Comparison of ENCODE assay signal across 18 cellular contexts in the genomic region with DNA sequence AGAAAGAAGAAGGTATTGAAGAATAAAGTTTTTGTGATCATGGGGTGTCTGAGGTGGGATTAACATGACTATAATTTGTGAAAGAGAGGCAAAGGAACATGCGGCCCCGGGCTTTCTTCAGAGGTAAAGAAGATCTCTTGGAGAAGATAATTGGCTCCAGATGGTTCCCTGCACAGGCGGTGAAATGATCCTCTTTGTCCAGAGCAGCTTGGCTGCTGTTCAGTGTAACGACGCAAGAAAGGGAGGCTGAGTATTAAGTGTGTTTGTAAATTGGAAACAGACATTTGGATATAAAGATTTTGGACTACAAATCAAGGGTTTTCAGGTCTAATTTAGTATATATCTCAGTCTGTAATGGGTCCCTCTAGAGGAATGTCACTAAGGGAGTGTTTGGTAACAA. TPM values are rescaled to one million over a fixed set of nuclear protein-coding genes. Genes with fewer than 3 reads are reported as not detected.
DNase-seq lines count a peak whose midpoint lies in the region; ATAC-seq and TF ChIP-seq lines count a peak whose summit lies in the region.
"Had no signal": no experiment of that assay in that cellular context is flagged by ENCODE, and none has a peak within 500 bp of the region (broad histone marks: within the 10 kb centered on the region; RNA-seq: fewer than 3 reads in every experiment).

No MANE protein-coding gene starts in this region.

- WGBS in suprapubic skin = 53% methylated on average over 5 of the region's 5 CpGs

- TF ChIP-seq EP300 in suprapubic skin (IDR thresholded peaks at IDR 0.05) = no peak

- H3K36me3 ChIP-seq in suprapubic skin = no peaks in the 10 kb centered on the region
- H3K36me3 ChIP-seq: left ventricle myocardium inferior, transverse colon had no signal

- H3K27ac ChIP-seq in suprapubic skin = peak overlapping the region; percentile 72
- H3K27ac ChIP-seq: left ventricle myocardium inferior, parathyroid adenoma, transverse colon had no signal

- peak; percentile 67 for DNase-seq in GM03348 (ENCODE audit: low spot score)
- DNase-seq in NCI-H82 (lab: John Stamatoyannopoulos, UW) = peak; percentile 88
- DNase-seq in fibroblast of the aortic adventitia (ENCODE audit: low read depth) = peak; percentile 52
- DNase-seq in suprapubic skin (ENCODE audit: low spot score in 2 of 2) = peak; percentile 76 to 85
- no peak for DNase-seq in NCI-H2081 (lab: John Stamatoyannopoulos, UW)
- no peak for DNase-seq in NCI-H526 (lab: John Stamatoyannopoulos, UW)
- DNase-seq: activated CD4-positive, alpha-beta T cell treated with anti-CD3 and anti-CD28 coated beads, Interleukin-2, amount 50 U/mL, for 4 hours; CD4-positive, CD25-positive, alpha-beta regulatory T cell; central memory CD4-positive, alpha-beta T cell; effector memory CD8-positive, alpha-beta T cell; KBM-7; left ventricle myocardium inferior; NCI-H1048; small intestine; transverse colon had no signal

- H3K4me3 ChIP-seq in fibroblast of the aortic adventitia (ENCODE audit: low read depth, low read length) = no peak overlapping the region
- H3K4me3 ChIP-seq in suprapubic skin = no peak overlapping the region
- H3K4me3 ChIP-seq: left ventricle myocardium inferior, transverse colon had no signal

- H3K27me3 ChIP-seq in suprapubic skin = no peaks in the 10 kb centered on the region
- H3K27me3 ChIP-seq: transverse colon had no signal

- H3K4me1 ChIP-seq in suprapubic skin = no peaks in the 10 kb centered on the region
- H3K4me1 ChIP-seq: left ventricle myocardium inferior, parathyroid adenoma, transverse colon had no signal

- no peaks in the 10 kb centered on the region for H3K9me3 ChIP-seq in suprapubic skin
- H3K9me3 ChIP-seq: left ventricle myocardium inferior, transverse colon had no signal

- no peak for ATAC-seq in GM18907 (IDR thresholded peaks at IDR 0.05; ENCODE audit: unreplicated experiment)
- ATAC-seq: effector memory CD8-positive, alpha-beta T cell; stimulated activated effector memory CD8-positive, alpha-beta T cell treated with anti-CD3 and anti-CD28 coated beads, Interleukin-12 subunit alpha, Interleukin-12 subunit beta, amount 100 ng/mL, for 72 hours had no signal

- TF ChIP-seq CTCF in fibroblast of the aortic adventitia (IDR thresholded peaks at IDR 0.05; ENCODE audit: insufficient read depth, low read length) (no peak), suprapubic skin (IDR thresholded peaks at IDR 0.05) (no peak)

- TF ChIP-seq POLR2A in suprapubic skin (IDR thresholded peaks at IDR 0.05) = no peak

RNA-seq across cellular contexts. Expression of a gene that starts 4.3 kb away (rescaled TPM):
- total RNA-seq in fibroblast of the aortic adventitia (ENCODE audit: low replicate concordance) (not detected in 2 replicates), suprapubic skin (under 1 TPM in 1 of 4 donors, not detected in 3; 0.97 TPM)
- total RNA-seq: CD4-positive, CD25-positive, alpha-beta regulatory T cell; left ventricle myocardium inferior had no signal

Comparison
In these comparisons a context has a peak if more than half of its experiments do, and no peak if none do; other contexts are left out.
1. DNase-seq: peak in GM03348 (single experiment), NCI-H82 (single experiment), fibroblast of the aortic adventitia (single experiment) and suprapubic skin (2 of 2); none in NCI-H2081 (0 of 2) and NCI-H526 (0 of 2).